28 cellular contexts compared by ENCODE assay signal in genomic region chr10:128781636-128782035, GRCh38.
"Had no signal": no experiment of that assay in that cellular context is flagged by ENCODE, and none has a peak within 500 bp of the region (broad histone marks: within the 10 kb centered on the region; RNA-seq: fewer than 3 reads in every experiment).

No MANE protein-coding gene starts in this region.

- H3K27ac ChIP-seq: gastroesophageal sphincter, hepatocyte, pancreas, prostate gland, suprapubic skin, transverse colon, WERI-Rb-1 had no signal

- H3K36me3 ChIP-seq: gastroesophageal sphincter, pancreas, prostate gland, suprapubic skin, transverse colon, WERI-Rb-1 had no signal

- H3K4me3 ChIP-seq: gastroesophageal sphincter, hepatocyte, pancreas, prostate gland, smooth muscle cell, suprapubic skin, transverse colon had no signal

- H3K4me1 Mint-ChIP-seq: activated CD4-positive, alpha-beta memory T cell treated with anti-CD3 and anti-CD28 coated beads, Interleukin-2, amount 10 ng/mL, durations not matched to agents 7 days and 5 days; activated CD4-positive, alpha-beta T cell treated with anti-CD3 and anti-CD28 coated beads, Interleukin-2, amount 10 ng/mL, durations not matched to agents 7 days and 5 days; activated T-helper 17 cell treated with anti-CD3 and anti-CD28 coated beads, Interleukin-2, amount 50 U/mL, for 72 hours; naive B cell had no signal

- ATAC-seq: activated T-cell treated with anti-CD3 and anti-CD28 coated beads, Interleukin-2, amount 50 U/mL, for 4 hours; activated T-helper 17 cell treated with anti-CD3 and anti-CD28 coated beads, Interleukin-2, amount 50 U/mL, for 72 hours; effector memory CD8-positive, alpha-beta T cell; gastroesophageal sphincter; left ventricle myocardium superior; pancreas had no signal

- H3K27ac Mint-ChIP-seq: activated CD4-positive, alpha-beta memory T cell treated with anti-CD3 and anti-CD28 coated beads, Interleukin-2, amount 10 ng/mL, durations not matched to agents 7 days and 5 days; activated CD4-positive, alpha-beta T cell treated with anti-CD3 and anti-CD28 coated beads, Interleukin-2, amount 10 ng/mL, durations not matched to agents 7 days and 5 days; activated T-helper 17 cell treated with anti-CD3 and anti-CD28 coated beads, Interleukin-2, amount 50 U/mL, for 72 hours; effector memory CD8-positive, alpha-beta T cell; naive B cell; T-helper 1 cell treated with Interleukin-12 subunit alpha and Interleukin-12 subunit beta and Interleukin-4 antibody, amounts not matched to agents 30 μg/mL and 1 μg/mL, for 36 hours had no signal

- H3K27me3 Mint-ChIP-seq: activated CD4-positive, alpha-beta memory T cell treated with anti-CD3 and anti-CD28 coated beads, Interleukin-2, amount 10 ng/mL, durations not matched to agents 7 days and 5 days; effector memory CD8-positive, alpha-beta T cell had no signal

- H3K4me3 Mint-ChIP-seq: activated CD4-positive, alpha-beta memory T cell treated with anti-CD3 and anti-CD28 coated beads, Interleukin-2, amount 10 ng/mL, durations not matched to agents 7 days and 5 days; activated CD4-positive, alpha-beta T cell treated with anti-CD3 and anti-CD28 coated beads, Interleukin-2, amount 10 ng/mL, durations not matched to agents 7 days and 5 days; activated T-cell treated with anti-CD3 and anti-CD28 coated beads, Interleukin-2, amount 50 U/mL, for 4 hours; activated T-helper 17 cell treated with anti-CD3 and anti-CD28 coated beads, Interleukin-2, amount 50 U/mL, for 72 hours; effector memory CD8-positive, alpha-beta T cell; naive B cell; T-helper 1 cell treated with Interleukin-12 subunit alpha and Interleukin-12 subunit beta and Interleukin-4 antibody, amounts not matched to agents 30 μg/mL and 1 μg/mL, for 36 hours had no signal

- DNase-seq: activated CD4-positive, alpha-beta memory T cell treated with anti-CD3 and anti-CD28 coated beads, Interleukin-2, amount 10 ng/mL, durations not matched to agents 7 days and 5 days; activated CD4-positive, alpha-beta T cell treated with anti-CD3 and anti-CD28 coated beads for 1 hour; activated CD4-positive, alpha-beta T cell treated with anti-CD3 and anti-CD28 coated beads, Interleukin-2, amount 10 ng/mL, durations not matched to agents 7 days and 5 days; activated gamma-delta T cell treated with Interleukin-2 at 50 U/mL for 16 hours; activated naive CD4-positive, alpha-beta T cell treated with anti-CD3 and anti-CD28 coated beads, Interleukin-2, amount 50 U/mL, for 16 hours; activated T-cell treated with anti-CD3 and anti-CD28 coated beads, Interleukin-2, amount 50 U/mL, for 4 hours; amniotic stem cell; caudate nucleus; cortex of kidney; effector memory CD8-positive, alpha-beta T cell; islet precursor cell; left ventricle myocardium superior; mammary epithelial cell; naive B cell; pancreas; retina; stimulated activated CD4-positive, alpha-beta T cell treated with anti-CD3 and anti-CD28 coated beads, Interleukin-2, amount 100 ng/mL, for 24 hours; stimulated activated naive CD4-positive, alpha-beta T cell; T1000; transverse colon; WERI-Rb-1 had no signal

- H3K9me3 Mint-ChIP-seq: activated CD4-positive, alpha-beta memory T cell treated with anti-CD3 and anti-CD28 coated beads, Interleukin-2, amount 10 ng/mL, durations not matched to agents 7 days and 5 days; activated CD4-positive, alpha-beta T cell treated with anti-CD3 and anti-CD28 coated beads, Interleukin-2, amount 10 ng/mL, durations not matched to agents 7 days and 5 days; activated T-cell treated with anti-CD3 and anti-CD28 coated beads, Interleukin-2, amount 50 U/mL, for 4 hours; effector memory CD8-positive, alpha-beta T cell; T-helper 1 cell treated with Interleukin-12 subunit alpha and Interleukin-12 subunit beta and Interleukin-4 antibody, amounts not matched to agents 30 μg/mL and 1 μg/mL, for 36 hours had no signal

- H3K36me3 Mint-ChIP-seq: naive B cell had no signal

- H3K9me3 ChIP-seq: gastroesophageal sphincter, pancreas, prostate gland, suprapubic skin, transverse colon had no signal

- H3K27me3 ChIP-seq: gastroesophageal sphincter, suprapubic skin, transverse colon had no signal

- H3K4me1 ChIP-seq: gastroesophageal sphincter, pancreas, prostate gland, suprapubic skin, transverse colon had no signal
